ENCODE assay signal across 9 cellular contexts in genomic region chr12:122965356-122965755, GRCh38. TPM values are rescaled to one million over a fixed set of nuclear protein-coding genes. Genes with fewer than 3 reads are reported as not detected.
DNase-seq lines count a peak whose midpoint lies in the region; ATAC-seq and TF ChIP-seq lines count a peak whose summit lies in the region.
"Had no signal": no experiment of that assay in that cellular context is flagged by ENCODE, and none has a peak within 500 bp of the region (broad histone marks: within the 10 kb centered on the region; RNA-seq: fewer than 3 reads in every experiment).

No MANE protein-coding gene starts in this region.

- TF ChIP-seq CTCF in fibroblast of villous mesenchyme (IDR thresholded peaks at IDR 0.05; ENCODE audit: insufficient read depth, low read depth, low read length) = no peak

- DNase-seq in NCI-H748 (lab: John Stamatoyannopoulos, UW; ENCODE audit: unreplicated experiment) (peak; percentile 12), NCI-H748 treated with DMSO at 0.1 percent for 48 hours (lab: John Stamatoyannopoulos, UW) (no peak), fibroblast of villous mesenchyme (ENCODE audit: low read depth) (no peak), NCI-H345 treated with DMSO at 0.1 percent for 48 hours (lab: John Stamatoyannopoulos, UW; ENCODE audit: unreplicated experiment) (no peak)
- no peak for DNase-seq in stimulated activated effector memory CD8-positive, alpha-beta T cell treated with anti-CD3 and anti-CD28 coated beads, Interleukin-12 subunit alpha, Interleukin-12 subunit beta, amount 100 ng/mL, for 72 hours (ENCODE audit: low spot score in 2 of 2)
- DNase-seq: CD4-positive, CD25-positive, alpha-beta regulatory T cell had no signal

- peak; percentile 3 for ATAC-seq in SK-N-SH treated with all-trans-retinoic acid at 6 μM for 48 hours
- no peak for ATAC-seq in stimulated activated effector memory CD8-positive, alpha-beta T cell treated with anti-CD3 and anti-CD28 coated beads, Interleukin-12 subunit alpha, Interleukin-12 subunit beta, amount 100 ng/mL, for 72 hours
- ATAC-seq in HG02763 (IDR thresholded peaks at IDR 0.05; ENCODE audit: unreplicated experiment) = no peak
- no peak for ATAC-seq in esophagus mucosa

- H3K9me3 Mint-ChIP-seq in stimulated activated effector memory CD8-positive, alpha-beta T cell treated with anti-CD3 and anti-CD28 coated beads, Interleukin-12 subunit alpha, Interleukin-12 subunit beta, amount 100 ng/mL, for 72 hours = no peaks in the 10 kb centered on the region
- H3K9me3 Mint-ChIP-seq: CD4-positive, CD25-positive, alpha-beta regulatory T cell had no signal

- H3K36me3 Mint-ChIP-seq in stimulated activated effector memory CD8-positive, alpha-beta T cell treated with anti-CD3 and anti-CD28 coated beads, Interleukin-12 subunit alpha, Interleukin-12 subunit beta, amount 100 ng/mL, for 72 hours = no peaks in the 10 kb centered on the region
- H3K36me3 Mint-ChIP-seq: CD4-positive, CD25-positive, alpha-beta regulatory T cell had no signal

- H3K4me3 Mint-ChIP-seq in stimulated activated effector memory CD8-positive, alpha-beta T cell treated with anti-CD3 and anti-CD28 coated beads, Interleukin-12 subunit alpha, Interleukin-12 subunit beta, amount 100 ng/mL, for 72 hours = peak overlapping the region; percentile 49

- H3K27ac Mint-ChIP-seq in stimulated activated effector memory CD8-positive, alpha-beta T cell treated with anti-CD3 and anti-CD28 coated beads, Interleukin-12 subunit alpha, Interleukin-12 subunit beta, amount 100 ng/mL, for 72 hours = peak overlapping the region; percentile 23
- H3K27ac Mint-ChIP-seq: CD4-positive, CD25-positive, alpha-beta regulatory T cell had no signal

- peak overlapping the region; percentile 74 for H3K4me3 ChIP-seq in fibroblast of villous mesenchyme (ENCODE audit: low read depth, low read length)

- peaks cover 6% of the 10 kb centered on the region for H3K4me1 Mint-ChIP-seq in stimulated activated effector memory CD8-positive, alpha-beta T cell treated with anti-CD3 and anti-CD28 coated beads, Interleukin-12 subunit alpha, Interleukin-12 subunit beta, amount 100 ng/mL, for 72 hours

TF ChIP-seq in SK-N-SH treated with all-trans-retinoic acid at 6 μM for 48 hours, 23 proteins besides CTCF, POLR2A, EP300 and RAD21:
- TF ChIP-seq, protein P1, sequence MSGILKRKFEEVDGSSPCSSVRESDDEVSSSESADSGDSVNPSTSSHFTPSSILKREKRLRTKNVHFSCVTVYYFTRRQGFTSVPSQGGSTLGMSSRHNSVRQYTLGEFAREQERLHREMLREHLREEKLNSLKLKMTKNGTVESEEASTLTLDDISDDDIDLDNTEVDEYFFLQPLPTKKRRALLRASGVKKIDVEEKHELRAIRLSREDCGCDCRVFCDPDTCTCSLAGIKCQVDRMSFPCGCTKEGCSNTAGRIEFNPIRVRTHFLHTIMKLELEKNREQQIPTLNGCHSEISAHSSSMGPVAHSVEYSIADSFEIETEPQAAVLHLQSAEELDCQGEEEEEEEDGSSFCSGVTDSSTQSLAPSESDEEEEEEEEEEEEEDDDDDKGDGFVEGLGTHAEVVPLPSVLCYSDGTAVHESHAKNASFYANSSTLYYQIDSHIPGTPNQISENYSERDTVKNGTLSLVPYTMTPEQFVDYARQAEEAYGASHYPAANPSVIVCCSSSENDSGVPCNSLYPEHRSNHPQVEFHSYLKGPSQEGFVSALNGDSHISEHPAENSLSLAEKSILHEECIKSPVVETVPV (CRISPR knock-in tag; IDR thresholded peaks at IDR 0.05) = no peak
- TF ChIP-seq, protein P2, sequence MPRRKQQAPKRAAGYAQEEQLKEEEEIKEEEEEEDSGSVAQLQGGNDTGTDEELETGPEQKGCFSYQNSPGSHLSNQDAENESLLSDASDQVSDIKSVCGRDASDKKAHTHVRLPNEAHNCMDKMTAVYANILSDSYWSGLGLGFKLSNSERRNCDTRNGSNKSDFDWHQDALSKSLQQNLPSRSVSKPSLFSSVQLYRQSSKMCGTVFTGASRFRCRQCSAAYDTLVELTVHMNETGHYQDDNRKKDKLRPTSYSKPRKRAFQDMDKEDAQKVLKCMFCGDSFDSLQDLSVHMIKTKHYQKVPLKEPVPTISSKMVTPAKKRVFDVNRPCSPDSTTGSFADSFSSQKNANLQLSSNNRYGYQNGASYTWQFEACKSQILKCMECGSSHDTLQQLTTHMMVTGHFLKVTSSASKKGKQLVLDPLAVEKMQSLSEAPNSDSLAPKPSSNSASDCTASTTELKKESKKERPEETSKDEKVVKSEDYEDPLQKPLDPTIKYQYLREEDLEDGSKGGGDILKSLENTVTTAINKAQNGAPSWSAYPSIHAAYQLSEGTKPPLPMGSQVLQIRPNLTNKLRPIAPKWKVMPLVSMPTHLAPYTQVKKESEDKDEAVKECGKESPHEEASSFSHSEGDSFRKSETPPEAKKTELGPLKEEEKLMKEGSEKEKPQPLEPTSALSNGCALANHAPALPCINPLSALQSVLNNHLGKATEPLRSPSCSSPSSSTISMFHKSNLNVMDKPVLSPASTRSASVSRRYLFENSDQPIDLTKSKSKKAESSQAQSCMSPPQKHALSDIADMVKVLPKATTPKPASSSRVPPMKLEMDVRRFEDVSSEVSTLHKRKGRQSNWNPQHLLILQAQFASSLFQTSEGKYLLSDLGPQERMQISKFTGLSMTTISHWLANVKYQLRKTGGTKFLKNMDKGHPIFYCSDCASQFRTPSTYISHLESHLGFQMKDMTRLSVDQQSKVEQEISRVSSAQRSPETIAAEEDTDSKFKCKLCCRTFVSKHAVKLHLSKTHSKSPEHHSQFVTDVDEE (CRISPR knock-in tag; IDR thresholded peaks at IDR 0.05) = no peak
- TF ChIP-seq ZC3H10 (CRISPR knock-in tag; IDR thresholded peaks at IDR 0.05) (no peak), PPARA (CRISPR knock-in tag; IDR thresholded peaks at IDR 0.05; ENCODE audit: borderline replicate concordance) (no peak), GLIS3 (CRISPR knock-in tag; IDR thresholded peaks at IDR 0.05) (no peak), ZNF565 (CRISPR knock-in tag; conservative IDR thresholded peaks at IDR 0.05; ENCODE audit: low read depth) (no peak), RARB (CRISPR knock-in tag; IDR thresholded peaks at IDR 0.05) (no peak), BACH2 (CRISPR knock-in tag; IDR thresholded peaks at IDR 0.05; ENCODE audit: borderline replicate concordance) (no peak), TOX (CRISPR knock-in tag; IDR thresholded peaks at IDR 0.05; ENCODE audit: borderline replicate concordance) (no peak), ZFP3 (CRISPR knock-in tag; IDR thresholded peaks at IDR 0.05) (no peak), ARNTL (CRISPR knock-in tag; IDR thresholded peaks at IDR 0.05; ENCODE audit: borderline replicate concordance, low read depth) (no peak), ZFP30 (CRISPR knock-in tag; IDR thresholded peaks at IDR 0.05) (no peak), CREB5 (CRISPR knock-in tag; IDR thresholded peaks at IDR 0.05; ENCODE audit: low read depth) (no peak)
TF ChIP-seq in SK-N-SH treated with all-trans-retinoic acid at 6 μM for 48 hours: peak in this region for 0.

RNA-seq across cellular contexts. Expression of gene ABCB9, which starts 0.9 kb away (rescaled TPM):
- 12.1 and 12.9 TPM in 2 replicates for total RNA-seq in fibroblast of villous mesenchyme
- total RNA-seq in esophagus mucosa = 4.9 TPM

RNA-seq across cellular contexts. Expression of gene OGFOD2, which starts 9.7 kb away (rescaled TPM):
- total RNA-seq in fibroblast of villous mesenchyme (7.3 and 11.9 TPM in 2 replicates), esophagus mucosa (14.7 TPM)

RNA-seq across cellular contexts. Expression of gene ARL6IP4, which starts 15.1 kb away (rescaled TPM):
- total RNA-seq in fibroblast of villous mesenchyme (117 and 161 TPM in 2 replicates), esophagus mucosa (134 TPM)
